In the genomic region with DNA sequence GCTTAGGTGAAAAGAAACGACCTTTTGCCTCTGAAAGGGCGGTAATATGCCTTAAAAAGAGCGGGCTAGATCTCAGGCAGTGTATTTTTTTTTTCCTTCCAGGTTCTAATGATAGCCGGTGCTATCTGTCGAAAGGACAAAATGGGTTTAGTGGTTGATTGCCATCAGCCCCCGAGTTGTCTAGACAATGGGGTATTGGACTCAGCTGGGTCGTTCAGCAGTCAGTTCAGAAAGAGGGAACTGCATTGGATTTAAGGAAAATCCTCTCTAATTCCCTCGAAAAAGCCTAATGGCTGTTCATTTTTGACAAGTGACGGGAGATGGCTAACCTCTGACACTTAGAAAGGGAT, we compare ENCODE assay signal across 8 cellular contexts. TPM values are rescaled to one million over a fixed set of nuclear protein-coding genes. Genes with fewer than 3 reads are reported as not detected.
DNase-seq lines count a peak whose midpoint lies in the region; ATAC-seq and TF ChIP-seq lines count a peak whose summit lies in the region.

No MANE protein-coding gene starts in this region.

- no peak for DNase-seq in breast epithelium (ENCODE audit: low spot score in 2 of 2)
- no peak for DNase-seq in mucosa of descending colon
- no peak for DNase-seq in midbrain (lab: John Stamatoyannopoulos, UW)
- DNase-seq in KG1 (lab: John Stamatoyannopoulos, UW), result no peak
- no peak for DNase-seq in NOMO-1 treated with dmso at 0.1 percent for 144 hours (lab: John Stamatoyannopoulos, UW; ENCODE audit: unreplicated experiment)
- DNase-seq in stimulated activated CD4-positive, alpha-beta T cell treated with anti-CD3 and anti-CD28 coated beads, Interleukin-4, amount 100 ng/mL, for 4 hours, result no peak

- H3K27me3 ChIP-seq in breast epithelium, result no peaks in the 10 kb centered on the region

- H3K36me3 ChIP-seq in breast epithelium (no peaks in the 10 kb centered on the region), mucosa of descending colon (ENCODE audit: low read depth) (no peaks in the 10 kb centered on the region)

- TF ChIP-seq CTCF in 22Rv1 (IDR thresholded peaks at IDR 0.05) (no peak), breast epithelium (IDR thresholded peaks at IDR 0.05) (no peak), mucosa of descending colon (IDR thresholded peaks at IDR 0.05) (no peak)

- H3K27ac ChIP-seq in 22Rv1, result peak overlapping the region; percentile 99
- peak overlapping the region; percentile 88 to 96 for H3K27ac ChIP-seq in breast epithelium

- intact Hi-C loops in breast epithelium (cut with DNase I; ENCODE audit: low total_unique reads) (no loop called here), mucosa of descending colon (cut with DNase I, micrococcal nuclease) (no loop called here)

- H3K4me1 ChIP-seq in breast epithelium (peaks cover 0 to 7% of the 10 kb centered on the region in 2 donors), mucosa of descending colon (ENCODE audit: low read depth) (peaks cover 17% of the 10 kb centered on the region)

- H3K4me3 ChIP-seq in breast epithelium (peak overlapping the region; percentile 69 to 96 (median 82)), mucosa of descending colon (peak overlapping the region; percentile 88)

- ATAC-seq in HG03354 (IDR thresholded peaks at IDR 0.05; ENCODE audit: poor library complexity, severe bottlenecking, unreplicated experiment), result peak; percentile 2
- ATAC-seq in mucosa of descending colon, result no peak

- no peaks in the 10 kb centered on the region for H3K9me3 ChIP-seq in breast epithelium
- no peaks in the 10 kb centered on the region for H3K9me3 ChIP-seq in mucosa of descending colon

- TF ChIP-seq POLR2A in breast epithelium (IDR thresholded peaks at IDR 0.05), result no peak

RNA-seq across cellular contexts. Expression of gene EIF2B5, which starts 0.7 kb away (rescaled TPM):
- 10 to 100 TPM; 37.3 to 62.3 (median 50.1) TPM for total RNA-seq in breast epithelium
- total RNA-seq in mucosa of descending colon, result 10 to 100 TPM; 41.4 to 48.6 (median 47.0) TPM

RNA-seq across cellular contexts. Expression of gene DVL3, which starts 19.3 kb away (rescaled TPM):
- 10 to 100 TPM; 35.7 to 40.2 (median 36.1) TPM for total RNA-seq in breast epithelium
- total RNA-seq in mucosa of descending colon, result 100 to 1,000 TPM in 1 of 3 donors, 10 to 100 TPM in 2; 63.3 to 104 (median 69.1) TPM

RNA-seq across cellular contexts. Expression of gene AP2M1, which starts 38.8 kb away (rescaled TPM):
- 100 to 1,000 TPM; 195 to 240 (median 204) TPM for total RNA-seq in breast epithelium
- total RNA-seq in mucosa of descending colon, result 100 to 1,000 TPM; 215 to 297 (median 227) TPM

RNA-seq across cellular contexts. Expression of gene HTR3E, which starts 39.0 kb away (rescaled TPM):
- total RNA-seq in breast epithelium, result not detected
- under 1 TPM; 0.16 to 0.70 (median 0.35) TPM for total RNA-seq in mucosa of descending colon

RNA-seq across cellular contexts. Expression of gene ABCF3, which starts 50.1 kb away (rescaled TPM):
- 10 to 100 TPM; 59.4 to 77.4 (median 71.8) TPM for total RNA-seq in breast epithelium
- 10 to 100 TPM; 60.7 to 79.7 (median 72.3) TPM for total RNA-seq in mucosa of descending colon
